9 cellular contexts compared by ENCODE assay signal in genomic region chrX:130082244-130083106, GRCh38. TPM values are rescaled to one million over a fixed set of nuclear protein-coding genes. Genes with fewer than 3 reads are reported as not detected.
DNase-seq lines count a peak whose midpoint lies in the region; ATAC-seq and TF ChIP-seq lines count a peak whose summit lies in the region.
"Had no signal": no experiment of that assay in that cellular context is flagged by ENCODE, and none has a peak within 500 bp of the region (broad histone marks: within the 10 kb centered on the region; RNA-seq: fewer than 3 reads in every experiment).

No MANE protein-coding gene starts in this region.

- peak overlapping the region; percentile 22 to 44 (median 35) for H3K27ac ChIP-seq in esophagus muscularis mucosa (replicated peaks in 1 of 4)
- H3K27ac ChIP-seq: A549 had no signal

- H3K36me3 ChIP-seq in esophagus muscularis mucosa, result no peaks in the 10 kb centered on the region

- no peaks in the 10 kb centered on the region for H3K27me3 ChIP-seq in esophagus muscularis mucosa

- TF ChIP-seq EP300 in esophagus muscularis mucosa (IDR thresholded peaks at IDR 0.05), result no peak

- H3K4me3 ChIP-seq in esophagus muscularis mucosa, result peak overlapping the region in 1 of 4 donors; percentile 32
- H3K4me3 ChIP-seq: A549 had no signal

- no peaks in the 10 kb centered on the region for H3K9me3 ChIP-seq in esophagus muscularis mucosa
- H3K9me3 ChIP-seq: A549 had no signal

- TF ChIP-seq CTCF in esophagus muscularis mucosa (IDR thresholded peaks at IDR 0.05), result peak in 1 of 3 experiments; percentile 11

- no peak for TF ChIP-seq POLR2A in esophagus muscularis mucosa (IDR thresholded peaks at IDR 0.05; ENCODE audit: low read depth)

- intact Hi-C loops in esophagus muscularis mucosa (cut with DNase I), result loop anchor here (5.0 kb wide), 1 partner anchor 40 kb away; no protein-coding TSS in a partner anchor

- ATAC-seq in HG03460 (IDR thresholded peaks at IDR 0.05; ENCODE audit: unreplicated experiment), result peak; percentile 53
- ATAC-seq: A549 had no signal

- peak; percentile 42 for DNase-seq in SIG-M5 treated with dmso at 0.1 percent for 504 hours (lab: John Stamatoyannopoulos, UW; ENCODE audit: unreplicated experiment)
- no peak for DNase-seq in SIG-M5 (lab: John Stamatoyannopoulos, UW)
- peak; percentile 85 for DNase-seq in activated CD4-positive, alpha-beta T cell treated with anti-CD3 and anti-CD28 coated beads for 48 hours
- no peak for DNase-seq in esophagus muscularis mucosa (ENCODE audit: extremely low spot score)
- DNase-seq in stimulated activated CD4-positive, alpha-beta T cell treated with anti-CD3 and anti-CD28 coated beads, Interleukin-12 subunit alpha, Interleukin-12 subunit beta, amount 100 ng/mL, for 4 hours, result peak; percentile 59
- DNase-seq in islet precursor cell, result no peak
- no peak for DNase-seq in DMS53 treated with DMSO at 0.1 percent for 48 hours (lab: John Stamatoyannopoulos, UW; ENCODE audit: unreplicated experiment)

- 55% methylated on average over 25 of the region's 28 CpGs for WGBS in esophagus muscularis mucosa

- peaks cover 10 to 27% (median 20%) of the 10 kb centered on the region in 4 donors for H3K4me1 ChIP-seq in esophagus muscularis mucosa

RNA-seq across cellular contexts. Expression of gene ELF4, which starts 27.8 kb away (rescaled TPM):
- total RNA-seq in esophagus muscularis mucosa, result 1 to 10 TPM; 6.2 to 9.9 (median 9.4) TPM

Comparison
In these comparisons a context has a peak if more than half of its experiments do, and no peak if none do; other contexts are left out.
1. DNase-seq: peak in SIG-M5 treated with dmso at 0.1 percent for 504 hours (single experiment), activated CD4-positive, alpha-beta T cell treated with anti-CD3 and anti-CD28 coated beads for 48 hours (single experiment) and stimulated activated CD4-positive, alpha-beta T cell treated with anti-CD3 and anti-CD28 coated beads, Interleukin-12 subunit alpha, Interleukin-12 subunit beta, amount 100 ng/mL, for 4 hours (single experiment); none in SIG-M5 (single experiment), esophagus muscularis mucosa (single experiment), islet precursor cell (single experiment) and DMS53 treated with DMSO at 0.1 percent for 48 hours (single experiment).